4 cellular contexts compared by ENCODE assay signal in the genomic region with DNA sequence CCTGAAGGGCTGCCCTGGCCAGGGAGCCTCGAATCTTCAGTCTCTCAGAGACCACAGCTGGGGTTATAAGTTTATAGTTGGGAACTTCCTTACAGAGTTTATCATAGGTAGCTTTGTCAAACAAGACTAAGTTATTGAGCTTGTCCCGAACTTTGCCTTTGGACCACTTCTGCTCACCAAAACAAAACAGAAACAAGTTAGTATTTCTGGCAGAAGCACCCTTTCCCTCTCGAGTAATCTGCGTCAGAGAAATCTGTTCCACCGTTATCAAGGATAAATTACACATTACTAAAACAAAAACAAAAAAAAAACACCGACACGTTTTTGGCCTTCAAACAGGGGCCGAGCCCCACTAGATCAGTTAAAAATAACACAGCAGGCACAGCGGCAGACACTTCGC. TPM values are rescaled to one million over a fixed set of nuclear protein-coding genes. Genes with fewer than 3 reads are reported as not detected.
DNase-seq lines count a peak whose midpoint lies in the region; ATAC-seq and TF ChIP-seq lines count a peak whose summit lies in the region.
"Not testable (repeated sequence)": the region's sequence is repeated elsewhere in the genome, so short reads cannot be mapped to it uniquely, and the experiment has no call there.

No MANE protein-coding gene starts in this region.

- peak overlapping the region; percentile 96 for H3K27ac ChIP-seq in C4-2B
- peak overlapping the region; percentile 91 to 95 (median 93) for H3K27ac ChIP-seq in esophagus muscularis mucosa (replicated peaks in 1 of 4)

- not testable (repeated sequence) for DNase-seq in WTC11 (ENCODE audit: low spot score); esophagus muscularis mucosa (ENCODE audit: extremely low spot score)

- ATAC-seq in WTC11 = not testable (repeated sequence)

- TF ChIP-seq POLR2A in esophagus muscularis mucosa (IDR thresholded peaks at IDR 0.05; ENCODE audit: low read depth) = not testable (repeated sequence)

- H3K9me3 Mint-ChIP-seq in WTC11 = not testable (repeated sequence)

- not testable (repeated sequence) for H2AFZ ChIP-seq in neuron (ENCODE audit: low read depth, low read length)

- not testable (repeated sequence) for TF ChIP-seq EP300 in esophagus muscularis mucosa (IDR thresholded peaks at IDR 0.05)

- H3K27me3 ChIP-seq in esophagus muscularis mucosa; neuron (ENCODE audit: insufficient read depth, low read length): not testable (repeated sequence)

- H3K4me1 Mint-ChIP-seq in WTC11 = peaks cover 16% of the 10 kb centered on the region

- not testable (repeated sequence) for H3K9me3 ChIP-seq in esophagus muscularis mucosa; neuron (ENCODE audit: low read length)

- CTCF ChIA-PET in WTC11 (lab: Charles Lee) = not testable (repeated sequence)

- H3K36me3 Mint-ChIP-seq in WTC11 = peaks cover 71% of the 10 kb centered on the region

- H3K4me3 ChIP-seq in esophagus muscularis mucosa = peak overlapping the region; percentile 70 to 99 (median 78)
- H3K4me3 ChIP-seq in neuron (ENCODE audit: low read length) = peak overlapping the region; percentile 94

- H3K36me3 ChIP-seq in esophagus muscularis mucosa = peaks cover 49 to 67% (median 56%) of the 10 kb centered on the region in 4 donors
- peaks cover 57% of the 10 kb centered on the region for H3K36me3 ChIP-seq in neuron (ENCODE audit: insufficient read depth, low read length)

- POLR2A ChIA-PET in WTC11 (lab: Charles Lee) = not testable (repeated sequence)

- peaks cover 36 to 55% (median 52%) of the 10 kb centered on the region in 4 donors for H3K4me1 ChIP-seq in esophagus muscularis mucosa
- H3K4me1 ChIP-seq in neuron (ENCODE audit: insufficient read depth, low read length) = peaks cover 20% of the 10 kb centered on the region

- peak overlapping the region; percentile 98 for H3K4me3 Mint-ChIP-seq in WTC11

- 3% methylated on average over 10 of the region's 10 CpGs for WGBS in esophagus muscularis mucosa

- intact Hi-C loops in esophagus muscularis mucosa (cut with DNase I) = not testable (repeated sequence)

- H3K27ac Mint-ChIP-seq in WTC11 = peak overlapping the region; percentile 99

- H3K27me3 Mint-ChIP-seq in WTC11 (ENCODE audit: low read depth) = not testable (repeated sequence)

- not testable (repeated sequence) for TF ChIP-seq CTCF in C4-2B (conservative IDR thresholded peaks at IDR 0.05); WTC11 (IDR thresholded peaks at IDR 0.05); esophagus muscularis mucosa (IDR thresholded peaks at IDR 0.05)

RNA-seq across cellular contexts. Expression of gene RPS25, which starts 0.8 kb away (rescaled TPM):
- total RNA-seq in WTC11 (2021) (1,349 to 1,504 TPM (median 1,464 TPM) in 3 replicates), esophagus muscularis mucosa (1,000 to 10,000 TPM; 1,036 to 2,235 (median 1,740) TPM)

RNA-seq across cellular contexts. Expression of gene TRAPPC4, which starts 1.2 kb away (rescaled TPM):
- 65.1 to 75.7 TPM (median 65.5 TPM) in 3 replicates for total RNA-seq in WTC11 (2021)
- total RNA-seq in esophagus muscularis mucosa = 10 to 100 TPM; 38.2 to 47.2 (median 42.4) TPM

RNA-seq across cellular contexts. Expression of gene SLC37A4, which starts 13.3 kb away (rescaled TPM):
- 48.6 to 57.0 TPM (median 54.5 TPM) in 3 replicates for total RNA-seq in WTC11 (2021)
- total RNA-seq in esophagus muscularis mucosa = 10 to 100 TPM in 1 of 4 donors, 1 to 10 TPM in 3; 5.8 to 11.7 (median 9.5) TPM

RNA-seq across cellular contexts. Expression of gene CENATAC, which starts 19.4 kb away (rescaled TPM):
- total RNA-seq in WTC11 (2021) (39.1 to 42.1 TPM (median 41.7 TPM) in 3 replicates), esophagus muscularis mucosa (10 to 100 TPM; 22.2 to 55.2 (median 30.8) TPM)

RNA-seq across cellular contexts. Expression of gene HYOU1, which starts 39.6 kb away (rescaled TPM):
- total RNA-seq in WTC11 (2021) = 212 to 276 TPM (median 218 TPM) in 3 replicates
- 10 to 100 TPM; 36.1 to 57.5 (median 52.7) TPM for total RNA-seq in esophagus muscularis mucosa
